Comparison of ENCODE assay signal across 31 cellular contexts in genomic region chr12:88856201-88856600, GRCh38.
"Had no signal": no experiment of that assay in that cellular context is flagged by ENCODE, and none has a peak within 500 bp of the region (broad histone marks: within the 10 kb centered on the region; RNA-seq: fewer than 3 reads in every experiment).

No MANE protein-coding gene starts in this region.

- H3K4me1 Mint-ChIP-seq: activated B cell treated with CpG ODN at 0.5 μM for 24 hours; activated CD8-positive, alpha-beta memory T cell treated with anti-CD3 and anti-CD28 coated beads, Interleukin-2, amount 10 ng/mL, durations not matched to agents 7 days and 5 days; activated naive CD4-positive, alpha-beta T cell treated with anti-CD3 and anti-CD28 coated beads, Interleukin-2, amount 50 U/mL, for 24 hours; activated naive CD8-positive, alpha-beta T cell treated with anti-CD3 and anti-CD28 coated beads, Interleukin-2, amount 50 U/mL, for 24 hours; naive B cell; nephron progenitor cell; stimulated activated memory B cell treated with anti-CD40 and anti-IgM and Interleukin-4, amounts not matched to agents 10 μg/mL and 1 μg/mL and 100 μg/mL, for 72 hours; stimulated activated naive CD8-positive, alpha-beta T cell treated with anti-CD3 and anti-CD28 coated beads, Interleukin-15, amount 100 ng/mL, for 72 hours had no signal

- H3K4me3 ChIP-seq: esophagus squamous epithelium, left ventricle myocardium inferior, lung, ovary, prostate gland, thyroid gland, upper lobe of left lung, vagina had no signal

- ATAC-seq: activated CD8-positive, alpha-beta memory T cell treated with anti-CD3 and anti-CD28 coated beads, Interleukin-2, amount 10 ng/mL, durations not matched to agents 7 days and 5 days; activated CD8-positive, alpha-beta T cell treated with anti-CD3 and anti-CD28 coated beads, Interleukin-2, amount 10 ng/mL, durations not matched to agents 7 days and 5 days; activated naive CD8-positive, alpha-beta T cell treated with anti-CD3 and anti-CD28 coated beads, Interleukin-2, amount 50 U/mL, for 24 hours; sciatic nerve; stimulated activated memory B cell treated with anti-CD40 and anti-IgM and Interleukin-4, amounts not matched to agents 10 μg/mL and 1 μg/mL and 100 μg/mL, for 72 hours; stimulated activated naive CD8-positive, alpha-beta T cell treated with anti-CD3 and anti-CD28 coated beads, Interleukin-15, amount 100 ng/mL, for 72 hours had no signal

- H3K4me1 ChIP-seq: left ventricle myocardium inferior, prostate gland, thyroid gland, upper lobe of left lung, vagina had no signal

- H3K27me3 Mint-ChIP-seq: activated B cell treated with CpG ODN at 0.5 μM for 24 hours; activated CD8-positive, alpha-beta memory T cell treated with anti-CD3 and anti-CD28 coated beads, Interleukin-2, amount 10 ng/mL, durations not matched to agents 7 days and 5 days; activated naive CD4-positive, alpha-beta T cell treated with anti-CD3 and anti-CD28 coated beads, Interleukin-2, amount 50 U/mL, for 24 hours; naive B cell; stimulated activated memory B cell treated with anti-CD40 and anti-IgM and Interleukin-4, amounts not matched to agents 10 μg/mL and 1 μg/mL and 100 μg/mL, for 72 hours; stimulated activated naive CD8-positive, alpha-beta T cell treated with anti-CD3 and anti-CD28 coated beads, Interleukin-15, amount 100 ng/mL, for 72 hours had no signal

- H3K27me3 ChIP-seq: esophagus squamous epithelium, neutrophil, ovary, thyroid gland, upper lobe of left lung, vagina had no signal

- H3K9me3 Mint-ChIP-seq: activated B cell treated with CpG ODN at 0.5 μM for 24 hours; activated naive CD8-positive, alpha-beta T cell treated with anti-CD3 and anti-CD28 coated beads, Interleukin-2, amount 50 U/mL, for 24 hours; activated T-helper 2 cell treated with anti-CD3 and anti-CD28 coated beads, Interferon-gamma antibody, Interleukin-2, Interleukin-4, amounts not matched to agents 10 μg/mL and 5 μg/mL and 100 μg/mL, durations not matched to agents 14 hours and 24 hours and 36 hours; nephron progenitor cell; stimulated activated memory B cell treated with anti-CD40 and anti-IgM and Interleukin-4, amounts not matched to agents 10 μg/mL and 1 μg/mL and 100 μg/mL, for 72 hours had no signal

- H3K36me3 Mint-ChIP-seq: activated CD8-positive, alpha-beta memory T cell treated with anti-CD3 and anti-CD28 coated beads, Interleukin-2, amount 10 ng/mL, durations not matched to agents 7 days and 5 days; activated naive CD4-positive, alpha-beta T cell treated with anti-CD3 and anti-CD28 coated beads, Interleukin-2, amount 50 U/mL, for 24 hours; naive B cell; stimulated activated memory B cell treated with anti-CD40 and anti-IgM and Interleukin-4, amounts not matched to agents 10 μg/mL and 1 μg/mL and 100 μg/mL, for 72 hours had no signal

- H3K9me3 ChIP-seq: esophagus squamous epithelium, neutrophil, ovary, prostate gland, thyroid gland, upper lobe of left lung, vagina had no signal

- H3K4me3 Mint-ChIP-seq: activated B cell treated with CpG ODN at 0.5 μM for 24 hours; activated CD8-positive, alpha-beta memory T cell treated with anti-CD3 and anti-CD28 coated beads, Interleukin-2, amount 10 ng/mL, durations not matched to agents 7 days and 5 days; activated CD8-positive, alpha-beta T cell treated with anti-CD3 and anti-CD28 coated beads, Interleukin-2, amount 10 ng/mL, durations not matched to agents 7 days and 5 days; activated naive CD4-positive, alpha-beta T cell treated with anti-CD3 and anti-CD28 coated beads, Interleukin-2, amount 50 U/mL, for 24 hours; activated naive CD8-positive, alpha-beta T cell treated with anti-CD3 and anti-CD28 coated beads, Interleukin-2, amount 50 U/mL, for 24 hours; naive B cell; nephron progenitor cell; stimulated activated memory B cell treated with anti-CD40 and anti-IgM and Interleukin-4, amounts not matched to agents 10 μg/mL and 1 μg/mL and 100 μg/mL, for 72 hours; stimulated activated naive CD8-positive, alpha-beta T cell treated with anti-CD3 and anti-CD28 coated beads, Interleukin-15, amount 100 ng/mL, for 72 hours had no signal

- DNase-seq: activated B cell treated with CpG ODN at 0.5 μM for 24 hours; activated CD8-positive, alpha-beta memory T cell treated with anti-CD3 and anti-CD28 coated beads, Interleukin-2, amount 10 ng/mL, durations not matched to agents 7 days and 5 days; activated CD8-positive, alpha-beta T cell treated with anti-CD3 and anti-CD28 coated beads, Interleukin-2, amount 10 ng/mL, durations not matched to agents 7 days and 5 days; activated naive CD8-positive, alpha-beta T cell treated with anti-CD3 and anti-CD28 coated beads, Interleukin-2, amount 50 U/mL, for 24 hours; activated T-cell treated with anti-CD3 and anti-CD28 coated beads, Interleukin-2, amount 50 U/mL, for 48 hours; anterior cingulate cortex; effector CD8-positive, alpha-beta T cell; esophagus squamous epithelium; foreskin melanocyte; left ventricle myocardium inferior; naive B cell; nephron progenitor cell; ovary; retina; small intestine; stimulated activated CD4-positive, alpha-beta T cell treated with anti-CD3 and anti-CD28 coated beads, Interleukin-4, amount 100 ng/mL, for 4 hours; stimulated activated CD8-positive, alpha-beta memory T cell treated with anti-CD3 and anti-CD28 coated beads, Interleukin-4, amount 100 ng/mL, for 48 hours; stimulated activated naive CD8-positive, alpha-beta T cell treated with anti-CD3 and anti-CD28 coated beads, Interleukin-15, amount 100 ng/mL, for 72 hours; substantia nigra; T-helper 2 cell; thyroid gland; upper lobe of left lung had no signal

- H3K36me3 ChIP-seq: esophagus squamous epithelium, left ventricle myocardium inferior, neutrophil, ovary, prostate gland, thyroid gland, upper lobe of left lung, vagina had no signal

- H3K27ac ChIP-seq: epithelial cell of prostate, esophagus squamous epithelium, left ventricle myocardium inferior, neutrophil, ovary, prostate gland, thyroid gland, upper lobe of left lung, vagina had no signal

- H3K27ac Mint-ChIP-seq: activated B cell treated with CpG ODN at 0.5 μM for 24 hours; activated CD8-positive, alpha-beta memory T cell treated with anti-CD3 and anti-CD28 coated beads, Interleukin-2, amount 10 ng/mL, durations not matched to agents 7 days and 5 days; activated CD8-positive, alpha-beta T cell treated with anti-CD3 and anti-CD28 coated beads, Interleukin-2, amount 10 ng/mL, durations not matched to agents 7 days and 5 days; activated naive CD4-positive, alpha-beta T cell treated with anti-CD3 and anti-CD28 coated beads, Interleukin-2, amount 50 U/mL, for 24 hours; activated naive CD8-positive, alpha-beta T cell treated with anti-CD3 and anti-CD28 coated beads, Interleukin-2, amount 50 U/mL, for 24 hours; activated T-helper 2 cell treated with anti-CD3 and anti-CD28 coated beads, Interferon-gamma antibody, Interleukin-2, Interleukin-4, amounts not matched to agents 10 μg/mL and 5 μg/mL and 100 μg/mL, durations not matched to agents 14 hours and 24 hours and 36 hours; naive B cell; nephron progenitor cell; stimulated activated memory B cell treated with anti-CD40 and anti-IgM and Interleukin-4, amounts not matched to agents 10 μg/mL and 1 μg/mL and 100 μg/mL, for 72 hours; stimulated activated naive CD8-positive, alpha-beta T cell treated with anti-CD3 and anti-CD28 coated beads, Interleukin-15, amount 100 ng/mL, for 72 hours had no signal
